10 cellular contexts compared by ENCODE assay signal in the genomic region with DNA sequence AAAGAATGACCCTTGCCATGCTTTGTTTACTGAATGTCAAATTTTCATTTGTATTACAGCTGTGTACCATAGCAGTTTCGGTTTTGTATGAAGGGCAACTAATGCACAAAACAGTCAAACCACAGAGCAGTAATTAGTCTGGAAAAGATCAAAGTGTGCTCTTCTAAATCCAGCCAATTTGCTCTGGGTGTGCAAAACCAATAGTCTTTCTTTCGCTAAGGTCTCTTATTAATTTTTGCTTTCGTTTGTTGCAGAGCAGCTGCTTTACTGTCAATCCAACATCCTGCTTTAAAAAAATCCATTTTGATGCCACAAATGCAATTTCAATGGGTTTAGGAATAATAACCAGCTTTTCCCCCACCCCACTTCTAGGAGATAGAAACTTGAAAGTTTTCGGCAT.
DNase-seq lines count a peak whose midpoint lies in the region; ATAC-seq, FAIRE-seq and TF ChIP-seq lines count a peak whose summit lies in the region.
"Had no signal": no experiment of that assay in that cellular context is flagged by ENCODE, and none has a peak within 500 bp of the region (broad histone marks: within the 10 kb centered on the region; RNA-seq: fewer than 3 reads in every experiment).

No MANE protein-coding gene starts in this region.

- H3K4me1 ChIP-seq in A549: no peaks in the 10 kb centered on the region

- no peak for TF ChIP-seq RAD21 in A549 (conservative IDR thresholded peaks at IDR 0.05 in 1 of 2, IDR thresholded peaks at IDR 0.05 in 1 of 2)

- ATAC-seq in A549 (no peak), GM18858 (IDR thresholded peaks at IDR 0.05; ENCODE audit: unreplicated experiment) (peak; percentile 53), HG02943 (IDR thresholded peaks at IDR 0.05; ENCODE audit: low read depth, unreplicated experiment) (peak; percentile 81), GM21515 (IDR thresholded peaks at IDR 0.05; ENCODE audit: unreplicated experiment) (no peak)

- FAIRE-seq in A549 (lab: Jason Lieb, UNC) (no peak), GM12891 (lab: Jason Lieb, UNC) (no peak)
- FAIRE-seq: D721Med had no signal

- no peak overlapping the region for H3K27ac ChIP-seq in A549

- TF ChIP-seq CTCF in A549 (IDR thresholded peaks at IDR 0.05): no peak

- H3K4me2 ChIP-seq in A549: peak overlapping the region; percentile 34; the same call in 2 of the 3 replicates

- WGBS in A549 (ENCODE audit: missing lambda C conversion rate): 34% methylated on average over 4 of the region's 4 CpGs

- TF ChIP-seq POLR2A in A549 (IDR thresholded peaks at IDR 0.05; ENCODE audit: low read length) (no peak), GM12891 (IDR thresholded peaks at IDR 0.05; ENCODE audit: low read depth, low read length) (no peak)

- POLR2A ChIA-PET in A549 (lab: Yijun Ruan, JAX): no interaction called here
- POLR2A ChIA-PET in HEK293T (lab: Yijun Ruan, JAX): no interaction called here

- no peak for TF ChIP-seq EP300 in A549 (IDR thresholded peaks at IDR 0.05)

- no peak overlapping the region for H3K4me3 ChIP-seq in A549

- no peak for DNase-seq in A549 (ENCODE audit: low read depth in 1 of 2, low spot score in 1 of 2)
- peak; percentile 76 for DNase-seq in SW480 (ENCODE audit: low spot score)
- no peak for DNase-seq in HEK293T (ENCODE audit: extremely low spot score)
- no peak for DNase-seq in GM12891 (ENCODE audit: insufficient read length, low spot score)
- DNase-seq in NCI-H774 (lab: John Stamatoyannopoulos, UW): no peak
- DNase-seq: posterior cingulate gyrus had no signal

- CTCF ChIA-PET in A549 (lab: Yijun Ruan, JAX) (no interaction called here), HEK293T (lab: Yijun Ruan, JAX) (no interaction called here)

- H3K9me3 ChIP-seq in A549: no peaks in the 10 kb centered on the region

TF ChIP-seq in A549, 52 proteins besides CTCF, POLR2A, EP300 and RAD21 (continues in another document):
- TF ChIP-seq, protein P1, sequence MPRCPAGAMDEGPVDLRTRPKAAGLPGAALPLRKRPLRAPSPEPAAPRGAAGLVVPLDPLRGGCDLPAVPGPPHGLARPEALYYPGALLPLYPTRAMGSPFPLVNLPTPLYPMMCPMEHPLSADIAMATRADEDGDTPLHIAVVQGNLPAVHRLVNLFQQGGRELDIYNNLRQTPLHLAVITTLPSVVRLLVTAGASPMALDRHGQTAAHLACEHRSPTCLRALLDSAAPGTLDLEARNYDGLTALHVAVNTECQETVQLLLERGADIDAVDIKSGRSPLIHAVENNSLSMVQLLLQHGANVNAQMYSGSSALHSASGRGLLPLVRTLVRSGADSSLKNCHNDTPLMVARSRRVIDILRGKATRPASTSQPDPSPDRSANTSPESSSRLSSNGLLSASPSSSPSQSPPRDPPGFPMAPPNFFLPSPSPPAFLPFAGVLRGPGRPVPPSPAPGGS (IDR thresholded peaks at IDR 0.05): no peak
- TF ChIP-seq NPAS2 (CRISPR knock-in tag; IDR thresholded peaks at IDR 0.05; ENCODE audit: borderline replicate concordance) (no peak), TFCP2L1 (CRISPR knock-in tag; IDR thresholded peaks at IDR 0.05) (no peak), MAFK (IDR thresholded peaks at IDR 0.05; ENCODE audit: partially characterized antibody) (no peak), KDM5A (IDR thresholded peaks at IDR 0.05) (no peak)
- TF ChIP-seq, protein P2, sequence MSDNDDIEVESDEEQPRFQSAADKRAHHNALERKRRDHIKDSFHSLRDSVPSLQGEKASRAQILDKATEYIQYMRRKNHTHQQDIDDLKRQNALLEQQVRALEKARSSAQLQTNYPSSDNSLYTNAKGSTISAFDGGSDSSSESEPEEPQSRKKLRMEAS (IDR thresholded peaks at IDR 0.05): no peak

TF ChIP-seq in HEK293T, 16 proteins besides CTCF, POLR2A, EP300 and RAD21:
- TF ChIP-seq TARDBP (IDR thresholded peaks at IDR 0.05) (no peak), ELF4 (IDR thresholded peaks at IDR 0.05) (no peak), LEF1 (IDR thresholded peaks at IDR 0.05; ENCODE audit: borderline replicate concordance) (no peak), SUZ12 (IDR thresholded peaks at IDR 0.05) (no peak), L3MBTL2 (conservative IDR thresholded peaks at IDR 0.05) (no peak), HDGF (IDR thresholded peaks at IDR 0.05; ENCODE audit: borderline replicate concordance) (no peak), SP1 (IDR thresholded peaks at IDR 0.05) (no peak), NFRKB (IDR thresholded peaks at IDR 0.05) (no peak), FOXM1 (IDR thresholded peaks at IDR 0.05; ENCODE audit: borderline replicate concordance) (no peak), ZNF384 (IDR thresholded peaks at IDR 0.05) (no peak), FOXK2 (IDR thresholded peaks at IDR 0.05) (no peak), ARNT (IDR thresholded peaks at IDR 0.05) (no peak), BHLHE40 (IDR thresholded peaks at IDR 0.05; ENCODE audit: borderline replicate concordance) (no peak), FOXA1 (IDR thresholded peaks at IDR 0.05) (no peak), CTBP1 (IDR thresholded peaks at IDR 0.05; ENCODE audit: borderline replicate concordance) (no peak)
- TF ChIP-seq, protein P3, sequence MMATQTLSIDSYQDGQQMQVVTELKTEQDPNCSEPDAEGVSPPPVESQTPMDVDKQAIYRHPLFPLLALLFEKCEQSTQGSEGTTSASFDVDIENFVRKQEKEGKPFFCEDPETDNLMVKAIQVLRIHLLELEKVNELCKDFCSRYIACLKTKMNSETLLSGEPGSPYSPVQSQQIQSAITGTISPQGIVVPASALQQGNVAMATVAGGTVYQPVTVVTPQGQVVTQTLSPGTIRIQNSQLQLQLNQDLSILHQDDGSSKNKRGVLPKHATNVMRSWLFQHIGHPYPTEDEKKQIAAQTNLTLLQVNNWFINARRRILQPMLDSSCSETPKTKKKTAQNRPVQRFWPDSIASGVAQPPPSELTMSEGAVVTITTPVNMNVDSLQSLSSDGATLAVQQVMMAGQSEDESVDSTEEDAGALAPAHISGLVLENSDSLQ (IDR thresholded peaks at IDR 0.05): no peak

TF ChIP-seq in GM12891, 5 proteins besides CTCF, POLR2A, EP300 and RAD21:
- TF ChIP-seq POLR2AphosphoS5 (IDR thresholded peaks at IDR 0.05; ENCODE audit: low read depth, low read length) (no peak), PAX5 (IDR thresholded peaks at IDR 0.05; ENCODE audit: insufficient read depth, low read length, severe bottlenecking) (no peak), SPI1 (IDR thresholded peaks at IDR 0.05; ENCODE audit: low read depth, low read length) (no peak), TAF1 (IDR thresholded peaks at IDR 0.05; ENCODE audit: low read depth, low read length) (no peak), POU2F2 (IDR thresholded peaks at IDR 0.05; ENCODE audit: low read depth, low read length) (no peak)

Comparison
In these comparisons a context has a peak if more than half of its experiments do, and no peak if none do; other contexts are left out.
1. ATAC-seq: peak in GM18858 (single experiment) and HG02943 (single experiment); none in A549 (0 of 2) and GM21515 (single experiment).